20 cellular contexts compared by ENCODE assay signal in the genomic region with DNA sequence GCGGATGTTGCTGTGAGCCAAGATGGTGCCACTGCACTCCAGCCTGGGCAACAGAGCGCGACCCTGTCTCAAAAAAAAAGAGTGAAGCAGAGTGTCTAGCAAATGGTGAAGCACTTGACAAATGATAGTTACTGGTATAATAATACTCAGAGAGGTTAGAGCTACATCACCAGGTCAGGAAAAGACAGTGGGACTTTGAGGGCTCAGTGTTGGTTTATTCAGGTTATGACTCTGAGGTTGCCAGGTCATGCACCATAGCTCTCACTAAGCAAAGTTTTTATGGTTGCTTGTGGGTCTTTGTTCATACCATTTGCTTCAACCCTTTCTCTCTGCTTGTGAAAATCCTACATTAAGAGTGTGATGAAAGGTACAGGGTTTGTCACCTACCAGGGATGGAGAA.
A peak's percentile ranks its signal among the peaks of the same experiment; 100 is the strongest.
DNase-seq lines count a peak whose midpoint lies in the region; ATAC-seq lines count a peak whose summit lies in the region.
"Had no signal": no experiment of that assay in that cellular context is flagged by ENCODE, and none has a peak within 500 bp of the region (broad histone marks: within the 10 kb centered on the region; RNA-seq: fewer than 3 reads in every experiment).

No MANE protein-coding gene starts in this region.

- ATAC-seq in GM18861 (IDR thresholded peaks at IDR 0.05; ENCODE audit: unreplicated experiment), result peak; percentile 68
- no peak for ATAC-seq in HG03469 (IDR thresholded peaks at IDR 0.05; ENCODE audit: unreplicated experiment)
- ATAC-seq: A549, T-helper 17 cell had no signal

- peak; percentile 14 for DNase-seq in HuH-7 (ENCODE audit: low spot score)
- peak; percentile 37 for DNase-seq in kidney tubule cell (ENCODE audit: low spot score)
- DNase-seq in stimulated activated CD4-positive, alpha-beta T cell treated with anti-CD3 and anti-CD28 coated beads, Interleukin-4, amount 100 ng/mL, for 24 hours, result no peak
- DNase-seq in glomerular visceral epithelial cell (ENCODE audit: extremely low spot score), result no peak
- no peak for DNase-seq in NCI-H128 (lab: John Stamatoyannopoulos, UW; ENCODE audit: unreplicated experiment)
- DNase-seq: CD4-positive, CD25-positive, alpha-beta regulatory T cell; COR-L47; DND-41; KG1; NCI-H1092 treated with DMSO at 0.1 percent for 48 hours; NCI-H1694; NCI-H2081; NCI-H2171 treated with DMSO at 0.1 percent for 48 hours; NCI-H524 treated with DMSO at 0.1 percent for 48 hours; SHP77; SW 1271; T-helper 17 cell had no signal

Comparison
In these comparisons a context has a peak if more than half of its experiments do, and no peak if none do; other contexts are left out.
1. DNase-seq: peak in HuH-7 (single experiment) and kidney tubule cell (single experiment); none in stimulated activated CD4-positive, alpha-beta T cell treated with anti-CD3 and anti-CD28 coated beads, Interleukin-4, amount 100 ng/mL, for 24 hours (single experiment), glomerular visceral epithelial cell (single experiment) and NCI-H128 (single experiment).